8 cellular contexts compared by ENCODE assay signal in genomic region chr6:33018904-33019303, GRCh38. TPM values are rescaled to one million over a fixed set of nuclear protein-coding genes. Genes with fewer than 3 reads are reported as not detected.
DNase-seq lines count a peak whose midpoint lies in the region; ATAC-seq and TF ChIP-seq lines count a peak whose summit lies in the region.

No MANE protein-coding gene starts in this region.

- ATAC-seq in GM21723 (IDR thresholded peaks at IDR 0.05; ENCODE audit: unreplicated experiment) (peak; percentile 64), lower lobe of right lung (peak; percentile 97), GM21526 (IDR thresholded peaks at IDR 0.05; ENCODE audit: low FRiP score, unreplicated experiment) (no peak)
- ATAC-seq in central memory CD8-positive, alpha-beta T cell (replicated peaks; ENCODE audit: extremely low read depth, poor library complexity, severe bottlenecking), result peak; percentile 80

- peak overlapping the region; percentile 57 for H3K9ac ChIP-seq in OCI-LY3 (ENCODE audit: low read length)

- H3K9me3 ChIP-seq in DOHH2 (ENCODE audit: control insufficient read depth, insufficient read depth, low read length) (no peaks in the 10 kb centered on the region), OCI-LY3 (ENCODE audit: insufficient read depth, low read length) (no peaks in the 10 kb centered on the region), lower lobe of right lung (no peaks in the 10 kb centered on the region)

- H3K9me3 Mint-ChIP-seq in central memory CD8-positive, alpha-beta T cell, result no peaks in the 10 kb centered on the region

- H3K4me3 ChIP-seq in DOHH2 (ENCODE audit: low read length), result peak overlapping the region; percentile 39
- H3K4me3 ChIP-seq in OCI-LY3 (ENCODE audit: low read length), result peak overlapping the region; percentile 60
- H3K4me3 ChIP-seq in lower lobe of right lung, result peak overlapping the region; percentile 34

- H3K9me2 ChIP-seq in DOHH2 (replicated peaks; ENCODE audit: control insufficient read depth, low read length), result no peaks in the 10 kb centered on the region

- H4K20me1 ChIP-seq in DOHH2 (ENCODE audit: control insufficient read depth, insufficient read depth, low read depth, low read length), result no peaks in the 10 kb centered on the region
- H4K20me1 ChIP-seq in OCI-LY3 (ENCODE audit: insufficient read depth, low read length), result no peaks in the 10 kb centered on the region

- H3K36me3 ChIP-seq in DOHH2 (ENCODE audit: control insufficient read depth, low read length), result no peaks in the 10 kb centered on the region
- no peaks in the 10 kb centered on the region for H3K36me3 ChIP-seq in OCI-LY3 (replicated peaks; ENCODE audit: low read depth, low read length)
- no peaks in the 10 kb centered on the region for H3K36me3 ChIP-seq in lower lobe of right lung

- no peaks in the 10 kb centered on the region for H3K27me3 ChIP-seq in DOHH2 (ENCODE audit: control insufficient read depth, low read length)
- no peaks in the 10 kb centered on the region for H3K27me3 ChIP-seq in OCI-LY3 (ENCODE audit: low read depth, low read length)
- H3K27me3 ChIP-seq in lower lobe of right lung (ENCODE audit: low read depth), result no peaks in the 10 kb centered on the region

- intact Hi-C loops in lower lobe of right lung (cut with DNase I), result loop anchor here (10.0 kb wide), 1 partner anchor 66 kb away; no protein-coding TSS in a partner anchor

- H3K27ac Mint-ChIP-seq in central memory CD8-positive, alpha-beta T cell (ENCODE audit: low read depth), result peak overlapping the region; percentile 76

- H3K79me2 ChIP-seq in DOHH2 (ENCODE audit: control insufficient read depth, low read length) (no peaks in the 10 kb centered on the region), OCI-LY3 (ENCODE audit: low read length) (no peaks in the 10 kb centered on the region)

- peak in 1 of 2 donors; percentile 41 for DNase-seq in central memory CD8-positive, alpha-beta T cell (ENCODE audit: low spot score in 2 of 2)
- DNase-seq in lower lobe of right lung (peak; percentile 87), substantia nigra (lab: John Stamatoyannopoulos, UW) (peak in 22 of 49 donors; percentile 5 to 71 (median 48)), T1000 (lab: John Stamatoyannopoulos, UW) (no peak)

- peak overlapping the region; percentile 54 for H3K4me2 ChIP-seq in DOHH2 (ENCODE audit: low read length)
- peak overlapping the region; percentile 73 for H3K4me2 ChIP-seq in OCI-LY3 (ENCODE audit: low read length)

- peaks cover 33% of the 10 kb centered on the region for H3K4me1 Mint-ChIP-seq in central memory CD8-positive, alpha-beta T cell

- H3F3A ChIP-seq in DOHH2 (ENCODE audit: control insufficient read depth, insufficient read depth), result no peaks in the 10 kb centered on the region

- H2AFZ ChIP-seq in OCI-LY3 (ENCODE audit: low read depth, low read length), result no peak overlapping the region

- H3K4me1 ChIP-seq in DOHH2 (ENCODE audit: control insufficient read depth, low read length) (peaks cover 26% of the 10 kb centered on the region), OCI-LY3 (ENCODE audit: low read length) (peaks cover 41% of the 10 kb centered on the region), lower lobe of right lung (peaks cover 47% of the 10 kb centered on the region)

- TF ChIP-seq CTCF in DOHH2 (IDR thresholded peaks at IDR 0.05; ENCODE audit: low read depth, low read length, poor library complexity, severe bottlenecking) (no peak), OCI-LY3 (IDR thresholded peaks at IDR 0.05; ENCODE audit: low read depth, low read length) (no peak), lower lobe of right lung (IDR thresholded peaks at IDR 0.05) (no peak)

- H3K4me3 Mint-ChIP-seq in central memory CD8-positive, alpha-beta T cell, result peak overlapping the region; percentile 63

- no peak overlapping the region for H3K27ac ChIP-seq in DOHH2 (ENCODE audit: low read depth, low read length)
- peak overlapping the region; percentile 82 for H3K27ac ChIP-seq in OCI-LY3 (ENCODE audit: low read length)
- H3K27ac ChIP-seq in lower lobe of right lung, result peak overlapping the region; percentile 88
- H3K27ac ChIP-seq in substantia nigra (ENCODE audit: low read depth, low read length, poor library complexity, severe bottlenecking), result peak overlapping the region; percentile 65

- no peaks in the 10 kb centered on the region for H3K27me3 Mint-ChIP-seq in central memory CD8-positive, alpha-beta T cell

- no peaks in the 10 kb centered on the region for H3K36me3 Mint-ChIP-seq in central memory CD8-positive, alpha-beta T cell (ENCODE audit: insufficient read depth)

RNA-seq across cellular contexts. Expression of gene HLA-DOA, which starts 9.5 kb away (rescaled TPM):
- total RNA-seq in lower lobe of right lung, result 31.2 TPM

RNA-seq across cellular contexts. Expression of gene BRD2, which starts 50.5 kb away (rescaled TPM):
- total RNA-seq in lower lobe of right lung, result 173 TPM

RNA-seq across cellular contexts. Expression of gene HLA-DPA1, which starts 54.5 kb away (rescaled TPM):
- 600 TPM for total RNA-seq in lower lobe of right lung

RNA-seq across cellular contexts. Expression of gene HLA-DPB1, which starts 56.9 kb away (rescaled TPM):
- 483 TPM for total RNA-seq in lower lobe of right lung
